In genomic region chr22:44809456-44809855, GRCh38 we compare ENCODE assay signal across 1 cellular context.
TF ChIP-seq lines count a peak whose summit lies in the region.

No MANE protein-coding gene starts in this region.

TF ChIP-seq in HepG2, 621 proteins besides CTCF, POLR2A, EP300 and RAD21:
- TF ChIP-seq ZNF224 (CRISPR knock-in tag; IDR thresholded peaks at IDR 0.05) = no peak
